ENCODE assay signal across 8 cellular contexts in genomic region chr12:123388218-123388947, GRCh38. TPM values are rescaled to one million over a fixed set of nuclear protein-coding genes. Genes with fewer than 3 reads are reported as not detected.
A peak's percentile ranks its signal among the peaks of the same experiment; 100 is the strongest.
DNase-seq lines count a peak whose midpoint lies in the region; ATAC-seq and TF ChIP-seq lines count a peak whose summit lies in the region.

No MANE protein-coding gene starts in this region.

- peaks cover 3% of the 10 kb centered on the region for H3K36me3 ChIP-seq in urinary bladder (ENCODE audit: insufficient read depth)

- H3K36me3 Mint-ChIP-seq in T-helper 1 cell treated with Interleukin-12 subunit alpha and Interleukin-12 subunit beta and Interleukin-4 antibody, amounts not matched to agents 30 μg/mL and 1 μg/mL, for 36 hours (ENCODE audit: low read depth), result peaks cover 21% of the 10 kb centered on the region
- peaks cover 9% of the 10 kb centered on the region for H3K36me3 Mint-ChIP-seq in progenitor cell of endocrine pancreas (ENCODE audit: insufficient read depth)

- TF ChIP-seq CTCF in progenitor cell of endocrine pancreas (IDR thresholded peaks at IDR 0.05; ENCODE audit: unreplicated experiment), result no peak

- H3K9me3 Mint-ChIP-seq in T-helper 1 cell treated with Interleukin-12 subunit alpha and Interleukin-12 subunit beta and Interleukin-4 antibody, amounts not matched to agents 30 μg/mL and 1 μg/mL, for 36 hours, result no peaks in the 10 kb centered on the region
- H3K9me3 Mint-ChIP-seq in progenitor cell of endocrine pancreas (ENCODE audit: low read depth), result no peaks in the 10 kb centered on the region

- under 1% methylated on average over 52 of the region's 52 CpGs for WGBS in urinary bladder

- peaks cover 40% of the 10 kb centered on the region for H3K4me1 Mint-ChIP-seq in T-helper 1 cell treated with Interleukin-12 subunit alpha and Interleukin-12 subunit beta and Interleukin-4 antibody, amounts not matched to agents 30 μg/mL and 1 μg/mL, for 36 hours (ENCODE audit: low read depth)
- peaks cover 15% of the 10 kb centered on the region for H3K4me1 Mint-ChIP-seq in progenitor cell of endocrine pancreas (ENCODE audit: low read depth)

- peak overlapping the region; percentile 96 for H3K4me3 ChIP-seq in urinary bladder (ENCODE audit: low read depth, low read length)

- intact Hi-C loops in left ventricle myocardium superior (cut with micrococcal nuclease), result no loop called here

- H3K4me3 Mint-ChIP-seq in T-helper 1 cell treated with Interleukin-12 subunit alpha and Interleukin-12 subunit beta and Interleukin-4 antibody, amounts not matched to agents 30 μg/mL and 1 μg/mL, for 36 hours, result peak overlapping the region; percentile 80
- peak overlapping the region; percentile 78 for H3K4me3 Mint-ChIP-seq in progenitor cell of endocrine pancreas (ENCODE audit: low read depth)

- H3K27ac ChIP-seq in urinary bladder (ENCODE audit: low read depth), result peak overlapping the region; percentile 96

- no peaks in the 10 kb centered on the region for H3K4me1 ChIP-seq in urinary bladder (ENCODE audit: insufficient read depth)

- ATAC-seq in GM21529 (IDR thresholded peaks at IDR 0.05; ENCODE audit: unreplicated experiment) (peak; percentile 30), left ventricle myocardium superior (peak; percentile 68)

- no peaks in the 10 kb centered on the region for H3K27me3 Mint-ChIP-seq in T-helper 1 cell treated with Interleukin-12 subunit alpha and Interleukin-12 subunit beta and Interleukin-4 antibody, amounts not matched to agents 30 μg/mL and 1 μg/mL, for 36 hours (ENCODE audit: low read depth)
- no peaks in the 10 kb centered on the region for H3K27me3 Mint-ChIP-seq in progenitor cell of endocrine pancreas

- DNase-seq in DMS 273 treated with DMSO at 0.1 percent for 48 hours (lab: John Stamatoyannopoulos, UW), result peak; percentile 6
- peak; percentile 65 for DNase-seq in M059J (ENCODE audit: low read depth)
- peak; percentile 40 for DNase-seq in amniotic epithelial cell (ENCODE audit: low read depth)
- DNase-seq in left ventricle myocardium superior, result peak; percentile 89
- DNase-seq in progenitor cell of endocrine pancreas (ENCODE audit: low spot score, unreplicated experiment), result peak; percentile 62

- H3K27ac Mint-ChIP-seq in T-helper 1 cell treated with Interleukin-12 subunit alpha and Interleukin-12 subunit beta and Interleukin-4 antibody, amounts not matched to agents 30 μg/mL and 1 μg/mL, for 36 hours, result peak overlapping the region; percentile 93
- peak overlapping the region; percentile 85 for H3K27ac Mint-ChIP-seq in progenitor cell of endocrine pancreas

RNA-seq across cellular contexts. Expression of gene KMT5A, which starts 4.5 kb away (rescaled TPM):
- 32.2 and 51.5 TPM in 2 replicates for total RNA-seq in M059J (2014; rRNA removed; shearing (Covaris generic))
- total RNA-seq in left ventricle myocardium superior (36.4 TPM), progenitor cell of endocrine pancreas (42.4 and 48.9 TPM in 2 replicates), urinary bladder (42.3 TPM)
- 29.1 TPM for polyA plus RNA-seq in urinary bladder

RNA-seq across cellular contexts. Expression of gene SBNO1, which starts 23.7 kb away (rescaled TPM):
- total RNA-seq in M059J (2014; rRNA removed; shearing (Covaris generic)), result 10.5 and 16.3 TPM in 2 replicates
- total RNA-seq in left ventricle myocardium superior (29.4 TPM), progenitor cell of endocrine pancreas (45.7 and 46.9 TPM in 2 replicates), urinary bladder (30.2 TPM)
- polyA plus RNA-seq in urinary bladder, result 7.1 TPM

RNA-seq across cellular contexts. Expression of gene RILPL2, which starts 48.1 kb away (rescaled TPM):
- total RNA-seq in M059J (2014; rRNA removed; shearing (Covaris generic)), result 3.5 and 5.3 TPM in 2 replicates
- 2.1 TPM for total RNA-seq in left ventricle myocardium superior
- total RNA-seq in progenitor cell of endocrine pancreas, result 2.8 TPM in 2 replicates
- 3.2 TPM for total RNA-seq in urinary bladder
- 7.1 TPM for polyA plus RNA-seq in urinary bladder

Comparison
In these comparisons a context has a peak if more than half of its experiments do, and no peak if none do; other contexts are left out.
1. Peak in every context shown above with its lines: DNase-seq, ATAC-seq, H3K4me3 ChIP-seq and H3K27ac ChIP-seq.
2. DNase-seq: peak in every context shown above with its lines; median percentile 89 in left ventricle myocardium superior; 65 in M059J; 62 in progenitor cell of endocrine pancreas; 40 in amniotic epithelial cell; 6 in DMS 273 treated with DMSO at 0.1 percent for 48 hours.